Comparison of ENCODE assay signal across 1 cellular context in genomic region chr1:151568626-151569088, GRCh38.
TF ChIP-seq lines count a peak whose summit lies in the region.

No MANE protein-coding gene starts in this region.

TF ChIP-seq in K562, 482 proteins besides CTCF, POLR2A, EP300 and RAD21:
- TF ChIP-seq DDX20 (tag; IDR thresholded peaks at IDR 0.05; ENCODE audit: low read depth) (no peak), ZNF431 (CRISPR knock-in tag; IDR thresholded peaks at IDR 0.05) (no peak), ZNF24 (IDR thresholded peaks at IDR 0.05) (peak; percentile 96), DLX4 (CRISPR knock-in tag; IDR thresholded peaks at IDR 0.05) (no peak), NFXL1 (CRISPR knock-in tag; IDR thresholded peaks at IDR 0.05) (no peak), HDGF (IDR thresholded peaks at IDR 0.05) (no peak), RFX7 (CRISPR knock-in tag; IDR thresholded peaks at IDR 0.05) (no peak), CTBP1 (IDR thresholded peaks at IDR 0.05; ENCODE audit: borderline replicate concordance) (0 out of 2 replicates have a peak, but pooled peaks have one; percentile 45), TAF1 (IDR thresholded peaks at IDR 0.05; ENCODE audit: control insufficient read depth, extremely low read depth, insufficient read depth, low read length, severe bottlenecking) (no peak), TCF3 (CRISPR knock-in tag; IDR thresholded peaks at IDR 0.05) (no peak)
TF ChIP-seq in K562: peak in this region for 2.
